1 cellular context compared by ENCODE assay signal in the genomic region with DNA sequence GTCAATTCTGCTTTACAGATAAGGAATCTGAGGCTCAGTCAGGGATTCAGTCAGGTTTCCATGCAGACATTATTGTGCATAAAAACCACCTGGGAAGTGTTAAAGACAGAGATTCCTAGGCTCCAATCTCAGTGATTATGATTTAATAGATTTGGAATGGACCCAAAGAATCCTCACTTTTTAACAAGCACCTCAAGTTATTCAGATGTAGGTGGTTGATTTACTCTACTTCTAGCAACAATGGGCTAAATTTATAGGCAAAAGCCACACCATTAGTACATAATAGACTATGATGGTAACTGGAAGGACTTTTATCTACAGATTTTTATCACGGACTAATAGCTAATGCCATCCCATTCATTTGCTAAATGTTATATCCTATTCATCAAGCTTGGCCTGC.
TF ChIP-seq lines count a peak whose summit lies in the region.

No MANE protein-coding gene starts in this region.

TF ChIP-seq in HEK293, 187 proteins besides CTCF, POLR2A, EP300 and RAD21 (continued from another document):
- TF ChIP-seq HIC1 (tag by site-specific recombination; IDR thresholded peaks at IDR 0.05) (no peak), ZBTB1 (tag by site-specific recombination; IDR thresholded peaks at IDR 0.05) (no peak), IKZF3 (tag by site-specific recombination; IDR thresholded peaks at IDR 0.05) (no peak), ZNF704 (tag by site-specific recombination; IDR thresholded peaks at IDR 0.05) (no peak), ZNF324 (tag by site-specific recombination; IDR thresholded peaks at IDR 0.05) (no peak), KLF8 (tag by site-specific recombination; IDR thresholded peaks at IDR 0.05) (peak; percentile 65; the same call in 1 of the 2 replicates), ZNF843 (tag by site-specific recombination; IDR thresholded peaks at IDR 0.05) (peak; percentile 28; the same call in 1 of the 2 replicates), ZNF274 (IDR thresholded peaks at IDR 0.05; ENCODE audit: low read length) (no peak), ZNF274 (tag by site-specific recombination; IDR thresholded peaks at IDR 0.05; ENCODE audit: borderline replicate concordance) (no peak), ZNF433 (tag by site-specific recombination; IDR thresholded peaks at IDR 0.05; ENCODE audit: low read depth) (no peak), ZNF221 (tag by site-specific recombination; IDR thresholded peaks at IDR 0.05; ENCODE audit: borderline replicate concordance) (no peak), ZFHX2 (tag by site-specific recombination; conservative IDR thresholded peaks at IDR 0.05) (no peak), KLF1 (tag by site-specific recombination; IDR thresholded peaks at IDR 0.05) (peak; percentile 42), OSR2 (tag by site-specific recombination; IDR thresholded peaks at IDR 0.05) (peak; percentile 69; the same call in 1 of the 2 replicates), ZNF423 (tag by site-specific recombination; IDR thresholded peaks at IDR 0.05) (no peak), ZNF555 (tag by site-specific recombination; conservative IDR thresholded peaks at IDR 0.05) (no peak), ZBTB44 (tag by site-specific recombination; IDR thresholded peaks at IDR 0.05) (peak; percentile 62), GFI1B (tag by site-specific recombination; IDR thresholded peaks at IDR 0.05) (peak; percentile 79), ZBTB6 (tag by site-specific recombination; IDR thresholded peaks at IDR 0.05) (no peak), FEZF1 (tag by site-specific recombination; IDR thresholded peaks at IDR 0.05) (peak; percentile 62; the same call in 1 of the 2 replicates), SETDB1 (IDR thresholded peaks at IDR 0.05; ENCODE audit: insufficient read length, low read length) (no peak), ZNF416 (tag by site-specific recombination; IDR thresholded peaks at IDR 0.05) (no peak), ZXDB (tag by site-specific recombination; IDR thresholded peaks at IDR 0.05) (0 out of 2 replicates have a peak, but pooled peaks have one; percentile 11), ZNF776 (tag by site-specific recombination; IDR thresholded peaks at IDR 0.05; ENCODE audit: borderline replicate concordance) (no peak), ZNF792 (tag by site-specific recombination; IDR thresholded peaks at IDR 0.05) (no peak)
- TF ChIP-seq, protein P1, sequence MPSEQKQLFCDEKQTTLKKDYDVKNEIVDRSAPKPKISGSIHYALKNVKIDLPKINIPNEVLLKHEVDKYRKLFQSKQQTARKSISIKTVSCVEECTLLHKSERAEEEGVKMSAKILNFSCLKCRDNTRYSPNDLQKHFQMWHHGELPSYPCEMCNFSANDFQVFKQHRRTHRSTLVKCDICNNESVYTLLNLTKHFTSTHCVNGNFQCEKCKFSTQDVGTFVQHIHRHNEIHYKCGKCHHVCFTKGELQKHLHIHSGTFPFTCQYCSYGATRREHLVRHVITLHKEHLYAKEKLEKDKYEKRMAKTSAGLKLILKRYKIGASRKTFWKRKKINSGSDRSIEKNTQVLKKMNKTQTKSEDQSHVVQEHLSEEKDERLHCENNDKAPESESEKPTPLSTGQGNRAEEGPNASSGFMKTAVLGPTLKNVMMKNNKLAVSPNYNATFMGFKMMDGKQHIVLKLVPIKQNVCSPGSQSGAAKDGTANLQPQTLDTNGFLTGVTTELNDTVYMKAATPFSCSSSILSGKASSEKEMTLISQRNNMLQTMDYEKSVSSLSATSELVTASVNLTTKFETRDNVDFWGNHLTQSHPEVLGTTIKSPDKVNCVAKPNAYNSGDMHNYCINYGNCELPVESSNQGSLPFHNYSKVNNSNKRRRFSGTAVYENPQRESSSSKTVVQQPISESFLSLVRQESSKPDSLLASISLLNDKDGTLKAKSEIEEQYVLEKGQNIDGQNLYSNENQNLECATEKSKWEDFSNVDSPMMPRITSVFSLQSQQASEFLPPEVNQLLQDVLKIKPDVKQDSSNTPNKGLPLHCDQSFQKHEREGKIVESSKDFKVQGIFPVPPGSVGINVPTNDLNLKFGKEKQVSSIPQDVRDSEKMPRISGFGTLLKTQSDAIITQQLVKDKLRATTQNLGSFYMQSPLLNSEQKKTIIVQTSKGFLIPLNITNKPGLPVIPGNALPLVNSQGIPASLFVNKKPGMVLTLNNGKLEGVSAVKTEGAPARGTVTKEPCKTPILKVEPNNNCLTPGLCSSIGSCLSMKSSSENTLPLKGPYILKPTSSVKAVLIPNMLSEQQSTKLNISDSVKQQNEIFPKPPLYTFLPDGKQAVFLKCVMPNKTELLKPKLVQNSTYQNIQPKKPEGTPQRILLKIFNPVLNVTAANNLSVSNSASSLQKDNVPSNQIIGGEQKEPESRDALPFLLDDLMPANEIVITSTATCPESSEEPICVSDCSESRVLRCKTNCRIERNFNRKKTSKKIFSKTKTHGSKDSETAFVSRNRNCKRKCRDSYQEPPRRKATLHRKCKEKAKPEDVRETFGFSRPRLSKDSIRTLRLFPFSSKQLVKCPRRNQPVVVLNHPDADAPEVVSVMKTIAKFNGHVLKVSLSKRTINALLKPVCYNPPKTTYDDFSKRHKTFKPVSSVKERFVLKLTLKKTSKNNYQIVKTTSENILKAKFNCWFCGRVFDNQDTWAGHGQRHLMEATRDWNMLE (tag by site-specific recombination; conservative IDR thresholded peaks at IDR 0.05; ENCODE audit: low read depth) = no peak
- TF ChIP-seq, protein P2, sequence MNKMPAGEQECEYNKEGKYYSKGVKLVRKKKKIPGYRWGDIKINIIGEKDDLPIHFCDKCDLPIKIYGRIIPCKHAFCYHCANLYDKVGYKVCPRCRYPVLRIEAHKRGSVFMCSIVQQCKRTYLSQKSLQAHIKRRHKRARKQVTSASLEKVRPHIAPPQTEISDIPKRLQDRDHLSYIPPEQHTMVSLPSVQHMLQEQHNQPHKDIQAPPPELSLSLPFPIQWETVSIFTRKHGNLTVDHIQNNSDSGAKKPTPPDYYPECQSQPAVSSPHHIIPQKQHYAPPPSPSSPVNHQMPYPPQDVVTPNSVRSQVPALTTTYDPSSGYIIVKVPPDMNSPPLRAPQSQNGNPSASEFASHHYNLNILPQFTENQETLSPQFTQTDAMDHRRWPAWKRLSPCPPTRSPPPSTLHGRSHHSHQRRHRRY (tag by site-specific recombination; IDR thresholded peaks at IDR 0.05) = no peak
- TF ChIP-seq, protein P3, sequence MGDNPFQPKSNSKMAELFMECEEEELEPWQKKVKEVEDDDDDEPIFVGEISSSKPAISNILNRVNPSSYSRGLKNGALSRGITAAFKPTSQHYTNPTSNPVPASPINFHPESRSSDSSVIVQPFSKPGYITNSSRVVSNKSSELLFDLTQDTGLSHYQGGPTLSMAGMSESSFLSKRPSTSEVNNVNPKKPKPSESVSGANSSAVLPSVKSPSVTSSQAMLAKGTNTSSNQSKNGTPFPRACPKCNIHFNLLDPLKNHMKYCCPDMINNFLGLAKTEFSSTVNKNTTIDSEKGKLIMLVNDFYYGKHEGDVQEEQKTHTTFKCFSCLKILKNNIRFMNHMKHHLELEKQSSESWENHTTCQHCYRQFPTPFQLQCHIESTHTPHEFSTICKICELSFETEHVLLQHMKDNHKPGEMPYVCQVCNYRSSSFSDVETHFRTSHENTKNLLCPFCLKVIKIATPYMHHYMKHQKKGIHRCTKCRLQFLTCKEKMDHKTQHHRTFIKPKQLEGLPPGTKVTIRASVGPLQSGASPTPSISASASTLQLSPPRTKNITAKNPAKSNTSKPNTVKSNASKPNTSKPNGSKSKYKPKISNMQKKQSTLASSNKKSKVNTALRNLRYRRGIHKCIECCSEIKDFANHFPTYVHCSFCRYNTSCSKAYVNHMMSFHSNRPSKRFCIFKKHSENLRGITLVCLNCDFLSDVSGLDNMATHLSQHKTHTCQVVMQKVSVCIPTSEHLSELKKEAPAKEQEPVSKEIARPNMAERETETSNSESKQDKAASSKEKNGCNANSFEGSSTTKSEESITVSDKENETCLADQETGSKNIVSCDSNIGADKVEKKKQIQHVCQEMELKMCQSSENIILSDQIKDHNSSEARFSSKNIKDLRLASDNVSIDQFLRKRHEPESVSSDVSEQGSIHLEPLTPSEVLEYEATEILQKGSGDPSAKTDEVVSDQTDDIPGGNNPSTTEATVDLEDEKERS (tag by site-specific recombination; IDR thresholded peaks at IDR 0.05) = no peak
